ENCODE assay signal across 26 cellular contexts in genomic region chr5:171318026-171318425, GRCh38. TPM values are rescaled to one million over a fixed set of nuclear protein-coding genes. Genes with fewer than 3 reads are reported as not detected.
DNase-seq lines count a peak whose midpoint lies in the region; ATAC-seq, FAIRE-seq and TF ChIP-seq lines count a peak whose summit lies in the region.
"Had no signal": no experiment of that assay in that cellular context is flagged by ENCODE, and none has a peak within 500 bp of the region (broad histone marks: within the 10 kb centered on the region; RNA-seq: fewer than 3 reads in every experiment).

No MANE protein-coding gene starts in this region.

- ATAC-seq in upper lobe of right lung (no peak), GM19023 (IDR thresholded peaks at IDR 0.05; ENCODE audit: unreplicated experiment) (no peak)
- ATAC-seq in natural killer cell treated with Interleukin-12 subunit alpha and Interleukin-12 subunit beta and Interleukin-15 and Interleukin-18, amount 100 ng/mL, for 72 hours: no peak
- ATAC-seq: GM12878, SK-N-SH treated with all-trans-retinoic acid at 6 μM for 48 hours had no signal

- TF ChIP-seq POLR2A in H1 (IDR thresholded peaks at IDR 0.05; ENCODE audit: control extremely low read depth in 1 of 2, low read depth in 2 of 2, low read length in 2 of 2): no peak

- POLR2A ChIA-PET in H1 (lab: Charles Lee; ENCODE audit: partially characterized antibody): interaction anchor here (0.9 to 1.8 kb wide), 6 partner anchors 8 to 95 kb away, joined by 3 to 7 read pairs (median 4); partner anchors contain the start of genes NPM1 and TLX3

- no peaks in the 10 kb centered on the region for H3K79me1 ChIP-seq in H1 (ENCODE audit: low read depth, low read length)

- H3K27ac Mint-ChIP-seq in natural killer cell treated with Interleukin-12 subunit alpha and Interleukin-12 subunit beta and Interleukin-15 and Interleukin-18, amount 100 ng/mL, for 72 hours: no peak overlapping the region
- H3K27ac Mint-ChIP-seq: CD4-positive, CD25-positive, alpha-beta regulatory T cell; HFFc6 had no signal

- no peak; a peak in 1 of 4 replicates for TF ChIP-seq RAD21 in H1 (IDR thresholded peaks at IDR 0.05 in 1 of 2, conservative IDR thresholded peaks at IDR 0.05 in 1 of 2; ENCODE audit: low read depth in 2 of 2, low read length in 2 of 2)

- H3K4me3 ChIP-seq in H7 (ENCODE audit: insufficient read depth, low read depth, low read length) (no peak overlapping the region), H1 (ENCODE audit: extremely low read depth in 1 of 4, insufficient read depth in 2 of 4, low read depth in 3 of 4, low read length in 4 of 4) (peak overlapping the region in 1 of 4 experiments; percentile 38; a peak in 1 of 8 replicates), upper lobe of right lung (no peak overlapping the region)
- H3K4me3 ChIP-seq: GM12878 had no signal

- H3K9me3 ChIP-seq in H1 (ENCODE audit: insufficient read depth in 2 of 2, low read depth in 1 of 2, low read length in 1 of 2): no peaks in the 10 kb centered on the region
- no peaks in the 10 kb centered on the region for H3K9me3 ChIP-seq in upper lobe of right lung

- peak overlapping the region; percentile 28 to 57 for H3K4me2 ChIP-seq in H1 (ENCODE audit: insufficient read depth in 1 of 2, low read depth in 2 of 2, low read length in 2 of 2)

- no peak overlapping the region for H3K14ac ChIP-seq in H1 (ENCODE audit: insufficient read length)

- no peaks in the 10 kb centered on the region for H3K79me2 ChIP-seq in H1 (ENCODE audit: control insufficient read depth in 1 of 2, insufficient read depth in 2 of 2, low read length in 2 of 2)

- no peak overlapping the region for H2AK5ac ChIP-seq in H1 (ENCODE audit: low read depth, low read length)

- H2BK15ac ChIP-seq in H1 (ENCODE audit: low read length): no peak overlapping the region

- H4K8ac ChIP-seq in H1 (ENCODE audit: extremely low read depth, insufficient read depth, low read length): no peak overlapping the region

- H3K23me2 ChIP-seq in H1 (ENCODE audit: low read depth, low read length): no peaks in the 10 kb centered on the region

- H3K18ac ChIP-seq in H1 (ENCODE audit: extremely low read depth, low read length): no peak overlapping the region

- H3K36me3 Mint-ChIP-seq in natural killer cell treated with Interleukin-12 subunit alpha and Interleukin-12 subunit beta and Interleukin-15 and Interleukin-18, amount 100 ng/mL, for 72 hours: peaks cover 3% of the 10 kb centered on the region
- H3K36me3 Mint-ChIP-seq: CD4-positive, CD25-positive, alpha-beta regulatory T cell had no signal

- H3K56ac ChIP-seq in H1 (replicated peaks; ENCODE audit: insufficient read length, low read depth, low read length): no peak overlapping the region

- 7% methylated on average over 7 of the region's 9 CpGs; no CpG with 5 or more reads in 1 of the 2 experiments for WGBS in H1 (ENCODE audit: extremely low coverage in 1 of 2, insufficient coverage in 1 of 2, insufficient read length in 1 of 2, insufficient replicate concordance in 2 of 2, low coverage in 1 of 2, low lambda C conversion rate in 2 of 2, missing lambda C conversion rate in 1 of 2), 2 experiments

- H3K4me1 ChIP-seq in H1 (replicated peaks in 1 of 4; ENCODE audit: control insufficient read depth in 3 of 4, insufficient read depth in 4 of 4, low read length in 3 of 4): peaks cover 0 to 23% (median 17%) of the 10 kb centered on the region in 4 experiments; a peak in 6 of 7 replicates
- H3K4me1 ChIP-seq in upper lobe of right lung: peaks cover 17% of the 10 kb centered on the region

- H2BK20ac ChIP-seq in H1 (ENCODE audit: low read length): no peak overlapping the region

- H3K9ac ChIP-seq in H1 (replicated peaks in 1 of 4; ENCODE audit: extremely low read depth in 1 of 4, low read depth in 3 of 4, low read length in 3 of 4): no peak overlapping the region

- H3K27me3 Mint-ChIP-seq in natural killer cell treated with Interleukin-12 subunit alpha and Interleukin-12 subunit beta and Interleukin-15 and Interleukin-18, amount 100 ng/mL, for 72 hours: peaks cover 48 to 62% of the 10 kb centered on the region in 2 donors

- H3K27me3 ChIP-seq in H7 (ENCODE audit: control insufficient read depth, insufficient read depth, low read length) (peaks cover 90% of the 10 kb centered on the region), H1 (replicated peaks in 1 of 4; ENCODE audit: control insufficient read depth in 3 of 4, extremely low read depth in 1 of 4, insufficient read depth in 3 of 4, low read length in 3 of 4) (peaks cover 70 to 93% (median 89%) of the 10 kb centered on the region in 4 experiments), upper lobe of right lung (peaks cover 92% of the 10 kb centered on the region)

- no peak overlapping the region for H4K5ac ChIP-seq in H1 (ENCODE audit: insufficient read length, low read depth, low read length)

- peak; percentile 58 for FAIRE-seq in H1 (lab: Jason Lieb, UNC)
- FAIRE-seq in HTR-8/SVneo (lab: Jason Lieb, UNC): no peak
- FAIRE-seq: GM12878 had no signal

- no peak overlapping the region for H4K91ac ChIP-seq in H1 (replicated peaks; ENCODE audit: insufficient read length, low read length)

- H2BK120ac ChIP-seq in H1 (replicated peaks; ENCODE audit: low read depth, low read length): no peak overlapping the region

- no peak overlapping the region for H2BK5ac ChIP-seq in H1 (ENCODE audit: low read depth, low read length)

- no peak overlapping the region for H3K4me3 Mint-ChIP-seq in natural killer cell treated with Interleukin-12 subunit alpha and Interleukin-12 subunit beta and Interleukin-15 and Interleukin-18, amount 100 ng/mL, for 72 hours
- H3K4me3 Mint-ChIP-seq: CD4-positive, CD25-positive, alpha-beta regulatory T cell; HFFc6 had no signal

- H3K27ac ChIP-seq in H1 (ENCODE audit: low read depth, low read length): no peak overlapping the region
- no peak overlapping the region for H3K27ac ChIP-seq in upper lobe of right lung
- H3K27ac ChIP-seq: RWPE1 had no signal

- no peak overlapping the region for H3K23ac ChIP-seq in H1 (ENCODE audit: insufficient read length)

- CTCF ChIA-PET in H1 (lab: Charles Lee; ENCODE audit: partially characterized antibody): interaction anchor here (1.0 to 5.5 kb wide), 9 partner anchors 8 to 312 kb away, joined by 3 to 30 read pairs (median 6); partner anchors contain the start of gene TLX3

- H3K36me3 ChIP-seq in H7 (replicated peaks; ENCODE audit: control insufficient read depth, insufficient read depth, low read length): no peaks in the 10 kb centered on the region
- peaks cover 0 to 5% (median 0%) of the 10 kb centered on the region in 4 experiments; a peak in 1 of 8 replicates for H3K36me3 ChIP-seq in H1 (ENCODE audit: control insufficient read depth in 2 of 4, insufficient read depth in 4 of 4, low read length in 3 of 4)
- no peaks in the 10 kb centered on the region for H3K36me3 ChIP-seq in upper lobe of right lung

- H2BK12ac ChIP-seq in H1 (ENCODE audit: low read depth, low read length): peak overlapping the region; percentile 83; the same call in 1 of the 2 replicates

- intact Hi-C loops in upper lobe of right lung (cut with DNase I): no loop called here

- TF ChIP-seq CTCF in H1 (IDR thresholded peaks at IDR 0.05; ENCODE audit: control extremely low read depth in 1 of 3, insufficient read depth in 1 of 3, low read depth in 1 of 3, low read length in 3 of 3): no peak
- TF ChIP-seq CTCF in upper lobe of right lung (IDR thresholded peaks at IDR 0.05): no peak

- no peak overlapping the region for H2AFZ ChIP-seq in H1 (ENCODE audit: low read length)

- H4K20me1 ChIP-seq in H1 (replicated peaks in 1 of 2; ENCODE audit: control insufficient read depth in 1 of 2, insufficient read depth in 2 of 2, low read length in 2 of 2): peaks cover 11 to 26% of the 10 kb centered on the region in 2 experiments

- peaks cover 4 to 7% of the 10 kb centered on the region in 2 donors for H3K4me1 Mint-ChIP-seq in natural killer cell treated with Interleukin-12 subunit alpha and Interleukin-12 subunit beta and Interleukin-15 and Interleukin-18, amount 100 ng/mL, for 72 hours (ENCODE audit: low read depth in 2 of 2)

- no peak overlapping the region for H3K4ac ChIP-seq in H1 (replicated peaks; ENCODE audit: insufficient read length, low read depth, low read length)

- DNase-seq in H7: peak; percentile 87
- DNase-seq in H1 (ENCODE audit: low read depth in 1 of 2, low spot score in 2 of 2): no peak
- DNase-seq in iPS-NIHi7 (ENCODE audit: extremely low spot score): peak; percentile 71
- DNase-seq in upper lobe of right lung: peak; percentile 29
- DNase-seq in natural killer cell treated with Interleukin-12 subunit alpha and Interleukin-12 subunit beta and Interleukin-15 and Interleukin-18, amount 100 ng/mL, for 72 hours (ENCODE audit: low spot score): no peak
- DNase-seq in HTR-8/SVneo (ENCODE audit: insufficient read length, low spot score): no peak
- DNase-seq: CD4-positive, CD25-positive, alpha-beta regulatory T cell; DMS79; HFFc6; KBM-7; MM.1S; NCI-H1048; NCI-H1417 treated with DMSO at 0.1 percent for 48 hours; NCI-H187; NCI-H2107; NCI-H774; NK-92 treated with Interleukin-12 subunit alpha and Interleukin-12 subunit beta, amount 100 ng/mL, for 24 hours; SIG-M5 had no signal

- no peak for TF ChIP-seq EP300 in H1 (IDR thresholded peaks at IDR 0.05; ENCODE audit: borderline replicate concordance in 1 of 2, low read depth in 2 of 2, low read length in 2 of 2)

- H3K9me3 Mint-ChIP-seq in natural killer cell treated with Interleukin-12 subunit alpha and Interleukin-12 subunit beta and Interleukin-15 and Interleukin-18, amount 100 ng/mL, for 72 hours: no peaks in the 10 kb centered on the region
- H3K9me3 Mint-ChIP-seq: HFFc6 had no signal

TF ChIP-seq in H1, 55 proteins besides CTCF, POLR2A, EP300 and RAD21 (continues in another document):
- TF ChIP-seq MAX (IDR thresholded peaks at IDR 0.05): no peak
- no peak for TF ChIP-seq PHF8 (conservative IDR thresholded peaks at IDR 0.05; ENCODE audit: low read depth, low read length)
- no peak for TF ChIP-seq RXRA (IDR thresholded peaks at IDR 0.05; ENCODE audit: insufficient read depth, low read depth, low read length)
- no peak for TF ChIP-seq SUZ12 (IDR thresholded peaks at IDR 0.05; ENCODE audit: low read length)

RNA-seq across cellular contexts. Expression of gene TLX3, which starts 9.0 kb away (rescaled TPM):
- not detected in 2 replicates for total RNA-seq in H7 (2014; rRNA removed; shearing (Covaris generic))
- not detected in 2 replicates for total RNA-seq in H1 (2021; fragmentation: NEBNext Ultra II Directional; extraction: Animal tissue kit (Norgen Biotek cat#: 25700))
- not detected in 2 replicates for polyA plus RNA-seq in H1 (2011; rRNA removed)
- not detected for polyA plus RNA-seq in H1 (2011; cell fraction: cytosol; rRNA removed)
- polyA plus RNA-seq in H1 (2011; cell fraction: nucleus; rRNA removed): not detected
- not detected in 4 replicates for polyA plus RNA-seq in H1 (2012, experiment 1 of 2)
- not detected for polyA plus RNA-seq in H1 (2012, experiment 2 of 2)
- polyA plus RNA-seq in H1 (2013, experiment 1 of 2): 0.10 TPM
- polyA plus RNA-seq in H1 (2013, experiment 2 of 2): 0.06 TPM
- not detected in 2 replicates for polyA minus RNA-seq in H1 (2011; rRNA and poly(A)+ RNA removed)
- not detected for polyA minus RNA-seq in H1 (2011; cell fraction: cytosol; rRNA and poly(A)+ RNA removed)
- not detected for polyA minus RNA-seq in H1 (2011; cell fraction: nucleus; rRNA and poly(A)+ RNA removed)
- total RNA-seq in upper lobe of right lung: not detected
- total RNA-seq in natural killer cell treated with Interleukin-12 subunit alpha and Interleukin-12 subunit beta and Interleukin-15 and Interleukin-18, amount 100 ng/mL, for 72 hours: not detected
- total RNA-seq: A673; CD4-positive, CD25-positive, alpha-beta regulatory T cell; GM12878; H4; HFFc6; NCI-H460 had no signal
- polyA plus RNA-seq: BJ; CD4-positive, CD25-positive, alpha-beta regulatory T cell; GM12878 had no signal

Comparison
In these comparisons a context has a peak if more than half of its experiments do, and no peak if none do; other contexts are left out.
1. DNase-seq: peak in H7 (single experiment), iPS-NIHi7 (single experiment) and upper lobe of right lung (single experiment); none in H1 (0 of 2), natural killer cell treated with Interleukin-12 subunit alpha and Interleukin-12 subunit beta and Interleukin-15 and Interleukin-18, amount 100 ng/mL, for 72 hours (single experiment) and HTR-8/SVneo (single experiment).